In the genomic region with DNA sequence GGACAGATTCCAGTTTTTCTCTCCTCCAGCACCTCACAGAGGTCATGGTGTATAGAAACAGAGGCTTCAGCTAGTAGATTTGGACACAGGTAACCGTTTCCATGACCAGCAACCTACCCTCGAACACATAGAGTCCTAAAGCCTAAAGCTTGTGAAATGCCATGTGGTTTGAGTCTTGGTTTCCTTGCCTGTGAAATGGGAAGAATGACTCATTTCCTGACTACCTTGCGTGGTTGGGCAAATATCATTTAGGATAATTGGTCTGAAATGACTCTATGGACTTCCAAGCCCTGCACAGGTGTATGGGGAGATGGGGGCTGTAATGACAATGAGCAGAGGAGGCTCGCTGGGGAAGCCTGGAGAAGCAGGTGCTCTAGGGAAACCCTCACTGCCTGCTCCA, we compare ENCODE assay signal across 21 cellular contexts.
A peak's percentile ranks its signal among the peaks of the same experiment; 100 is the strongest.
DNase-seq lines count a peak whose midpoint lies in the region; ATAC-seq and TF ChIP-seq lines count a peak whose summit lies in the region.
"Had no signal": no experiment of that assay in that cellular context is flagged by ENCODE, and none has a peak within 500 bp of the region (broad histone marks: within the 10 kb centered on the region; RNA-seq: fewer than 3 reads in every experiment).

No MANE protein-coding gene starts in this region.

- no peak overlapping the region for H4K5ac ChIP-seq in IMR-90 (ENCODE audit: low read depth, low read length)

- no CpG with 5 or more reads among the region's 4 CpGs for WGBS in IMR-90 (ENCODE audit: extremely low coverage in 2 of 2, insufficient read length in 1 of 2), 2 experiments
- 76% methylated on average over 4 of the region's 4 CpGs for WGBS in mesenchymal stem cell

- no peak overlapping the region for H2BK120ac ChIP-seq in IMR-90 (ENCODE audit: low read depth, low read length)
- no peak overlapping the region for H2BK120ac ChIP-seq in mesenchymal stem cell (ENCODE audit: low read depth, low read length)

- H4K91ac ChIP-seq in IMR-90 (ENCODE audit: insufficient read depth, low read depth, low read length) = peak overlapping the region; percentile 33; the same call in 1 of the 2 replicates
- no peak overlapping the region for H4K91ac ChIP-seq in mesenchymal stem cell (ENCODE audit: low read length)

- no peak overlapping the region for H4K8ac ChIP-seq in IMR-90 (ENCODE audit: low read depth in 2 of 2, low read length in 2 of 2)
- H4K8ac ChIP-seq in mesenchymal stem cell (ENCODE audit: low read length) = no peak overlapping the region

- H3K79me1 ChIP-seq in IMR-90 (ENCODE audit: low read depth in 1 of 2, low read length in 2 of 2) (peaks cover 0 to 46% of the 10 kb centered on the region in 2 experiments; a peak in 2 of 4 replicates), mesenchymal stem cell (replicated peaks; ENCODE audit: low read length, poor library complexity, severe bottlenecking) (peaks cover 3% of the 10 kb centered on the region)

- H3K4me3 ChIP-seq in IMR-90 (ENCODE audit: insufficient read depth, low read depth, low read length) = no peak overlapping the region
- no peak overlapping the region for H3K4me3 ChIP-seq in OCI-LY7 (ENCODE audit: low read depth, low read length, poor library complexity, severe bottlenecking)
- no peak overlapping the region for H3K4me3 ChIP-seq in fibroblast of pulmonary artery (replicated peaks; ENCODE audit: low read depth, low read length)
- H3K4me3 ChIP-seq in mesenchymal stem cell (ENCODE audit: insufficient read depth in 1 of 2, low read depth in 1 of 2, low read length in 2 of 2) = no peak overlapping the region
- H3K4me3 ChIP-seq: esophagus muscularis mucosa, SK-N-MC, smooth muscle cell, uterus had no signal

- H3K79me2 ChIP-seq in OCI-LY7 (ENCODE audit: insufficient read depth, low read depth, low read length) = no peaks in the 10 kb centered on the region

- no peaks in the 10 kb centered on the region for H3K9me2 ChIP-seq in OCI-LY7 (ENCODE audit: insufficient read depth, low read length)

- CTCF ChIA-PET in IMR-90 (lab: Yijun Ruan, JAX) (no interaction called here), OCI-LY7 (lab: Charles Lee; ENCODE audit: unreplicated experiment) (interaction anchor here (1.0 kb wide), 1 partner anchor 11 kb away, joined by 3 read pairs; no protein-coding TSS in a partner anchor)

- TF ChIP-seq POLR2A in IMR-90 (IDR thresholded peaks at IDR 0.05; ENCODE audit: low read depth, low read length) = no peak

- TF ChIP-seq CTCF in IMR-90 (conservative IDR thresholded peaks at IDR 0.05; ENCODE audit: low read depth, low read length) = no peak
- TF ChIP-seq CTCF in OCI-LY7 (conservative IDR thresholded peaks at IDR 0.05; ENCODE audit: low read length) = no peak
- TF ChIP-seq CTCF in fibroblast of pulmonary artery (IDR thresholded peaks at IDR 0.05; ENCODE audit: low read length, missing control alignments) = no peak

- H3K4ac ChIP-seq in IMR-90 (ENCODE audit: low read depth, low read length) (no peak overlapping the region), mesenchymal stem cell (ENCODE audit: low read depth in 1 of 2, low read length in 2 of 2) (no peak overlapping the region)

- H3K9ac ChIP-seq in IMR-90 (ENCODE audit: low read depth, low read length) = no peak overlapping the region
- H3K9ac ChIP-seq in mesenchymal stem cell (ENCODE audit: low read length) = no peak overlapping the region

- H3K14ac ChIP-seq in IMR-90 (replicated peaks; ENCODE audit: low read depth, low read length) = peak overlapping the region; percentile 28; the same call in 1 of the 2 replicates
- H3K14ac ChIP-seq in mesenchymal stem cell (ENCODE audit: low read length in 2 of 2) = no peak overlapping the region

- no peak overlapping the region for H2AK9ac ChIP-seq in IMR-90 (replicated peaks; ENCODE audit: low read depth, low read length, poor library complexity)

- H3K23ac ChIP-seq in IMR-90 (ENCODE audit: low read depth, low read length) (no peak overlapping the region), mesenchymal stem cell (ENCODE audit: low read length in 2 of 2) (peak overlapping the region in 1 of 2 experiments; percentile 38)

- H2BK5ac ChIP-seq in IMR-90 (ENCODE audit: low read depth, low read length, poor library complexity, severe bottlenecking) = no peak overlapping the region
- no peak overlapping the region for H2BK5ac ChIP-seq in mesenchymal stem cell (ENCODE audit: low read depth, low read length, poor library complexity, severe bottlenecking)

- POLR2A ChIA-PET in IMR-90 (lab: Charles Lee; ENCODE audit: unreplicated experiment) = no interaction called here
- POLR2A ChIA-PET in OCI-LY7 (lab: Charles Lee) = interaction anchor here (0.5 to 1.2 kb wide), 3 partner anchors 11 to 26 kb away, joined by 3 to 5 read pairs (median 3); no protein-coding TSS in a partner anchor

- intact Hi-C loops in IMR-90 (cut with micrococcal nuclease) (no loop called here), OCI-LY7 (cut with micrococcal nuclease; ENCODE audit: unreplicated experiment) (no loop called here)

- H3K9me3 ChIP-seq in IMR-90 (ENCODE audit: control insufficient read depth, insufficient read depth, low read length) (no peaks in the 10 kb centered on the region), OCI-LY7 (ENCODE audit: low read length) (no peaks in the 10 kb centered on the region), mesenchymal stem cell (ENCODE audit: control insufficient read depth, low read length) (no peaks in the 10 kb centered on the region)
- H3K9me3 ChIP-seq: BE2C, esophagus muscularis mucosa, uterus had no signal

- no peak overlapping the region for H2BK20ac ChIP-seq in IMR-90 (ENCODE audit: low read depth, low read length)

- BruUV-seq in IMR-90 (replicated peaks; lab: Mats Ljungman, UMichigan) (no TSS peak), OCI-LY7 (replicated peaks; lab: Mats Ljungman, UMichigan) (no TSS peak)

- no peak for TF ChIP-seq RAD21 in IMR-90 (IDR thresholded peaks at IDR 0.05; ENCODE audit: low read length)

- H3K27me3 ChIP-seq in IMR-90 (ENCODE audit: control insufficient read depth, insufficient read depth, low read length) = no peaks in the 10 kb centered on the region
- no peaks in the 10 kb centered on the region for H3K27me3 ChIP-seq in mesenchymal stem cell (ENCODE audit: control insufficient read depth in 1 of 2, insufficient read depth in 1 of 2, low read length in 2 of 2)
- H3K27me3 ChIP-seq: BE2C, esophagus muscularis mucosa, uterus had no signal

- no peak overlapping the region for H3K27ac ChIP-seq in IMR-90 (ENCODE audit: insufficient read depth, low read length)
- H3K27ac ChIP-seq in OCI-LY7 (ENCODE audit: low read depth, low read length, poor library complexity, severe bottlenecking) = no peak overlapping the region
- H3K27ac ChIP-seq in mesenchymal stem cell (ENCODE audit: low read length, poor library complexity, severe bottlenecking) = no peak overlapping the region
- H3K27ac ChIP-seq: esophagus muscularis mucosa, SK-N-MC, uterus had no signal

- H2BK15ac ChIP-seq in IMR-90 (ENCODE audit: low read depth, low read length) = no peak overlapping the region
- H2BK15ac ChIP-seq in mesenchymal stem cell (ENCODE audit: low read depth, poor library complexity, severe bottlenecking) = no peak overlapping the region

- no peak overlapping the region for H3K4me2 ChIP-seq in IMR-90 (ENCODE audit: low read depth, low read length)
- H3K4me2 ChIP-seq in OCI-LY7 (ENCODE audit: low read length) = 0 out of 2 replicates have a peak overlapping the region, but pooled peaks have one; percentile 4
- no peak overlapping the region for H3K4me2 ChIP-seq in mesenchymal stem cell (ENCODE audit: low read length, poor library complexity, severe bottlenecking)
- H3K4me2 ChIP-seq: smooth muscle cell had no signal

- DNase-seq in NCI-H1417 (lab: John Stamatoyannopoulos, UW) (peak in 2 of 3 experiments; percentile 29 to 62), NCI-H1417 treated with DMSO at 0.1 percent for 48 hours (lab: John Stamatoyannopoulos, UW) (no peak), IMR-90 (peak; percentile 21), OCI-LY7 (ENCODE audit: low spot score) (no peak), fibroblast of pulmonary artery (ENCODE audit: low read depth) (peak; percentile 18), mesenchymal stem cell (no peak)
- DNase-seq: 8988T; activated CD4-positive, alpha-beta T cell treated with anti-CD3 and anti-CD28 coated beads, Interleukin-2, amount 10 ng/mL, durations not matched to agents 7 days and 5 days; activated gamma-delta T cell treated with Interleukin-2 at 50 U/mL for 16 hours; BE2C; Calu3; effector CD4-positive, alpha-beta T cell; GOT3; NCI-H524; substantia nigra; uterus had no signal

- H4K20me1 ChIP-seq in IMR-90 (ENCODE audit: insufficient read depth, low read length) (no peaks in the 10 kb centered on the region), OCI-LY7 (ENCODE audit: insufficient read depth, low read length) (no peaks in the 10 kb centered on the region)

- H3K56ac ChIP-seq in IMR-90 (ENCODE audit: extremely low read depth, insufficient read depth, low read length) = no peak overlapping the region

- H2AFZ ChIP-seq in IMR-90 (replicated peaks; ENCODE audit: low read length, poor library complexity) (no peak overlapping the region), OCI-LY7 (ENCODE audit: low read length) (no peak overlapping the region), mesenchymal stem cell (ENCODE audit: low read depth, low read length) (no peak overlapping the region)

- no peak for ATAC-seq in IMR-90 (ENCODE audit: low read depth)
- no peak for ATAC-seq in GM18861 (IDR thresholded peaks at IDR 0.05; ENCODE audit: unreplicated experiment)
- no peak for ATAC-seq in HG02885 (IDR thresholded peaks at IDR 0.05; ENCODE audit: poor library complexity, unreplicated experiment)

- H3K36me3 ChIP-seq in IMR-90 (ENCODE audit: control insufficient read depth, insufficient read depth, low read length) (no peaks in the 10 kb centered on the region), OCI-LY7 (ENCODE audit: insufficient read depth, low read length) (no peaks in the 10 kb centered on the region), mesenchymal stem cell (ENCODE audit: control insufficient read depth in 1 of 2, insufficient read depth in 2 of 2, low read depth in 1 of 2, low read length in 2 of 2) (no peaks in the 10 kb centered on the region)
- H3K36me3 ChIP-seq: BE2C, esophagus muscularis mucosa, uterus had no signal

- in situ Hi-C loops in IMR-90 (cut with MboI; ENCODE audit: low sequenced_read_pairs) = no loop called here

- no peak overlapping the region for H3K18ac ChIP-seq in IMR-90 (ENCODE audit: low read depth, low read length)
- H3K18ac ChIP-seq in mesenchymal stem cell (ENCODE audit: low read depth in 1 of 2, low read length in 2 of 2) = no peak overlapping the region

- H3K4me1 ChIP-seq in IMR-90 (ENCODE audit: control insufficient read depth, insufficient read depth, low read length) (peaks cover 7% of the 10 kb centered on the region), OCI-LY7 (ENCODE audit: insufficient read depth, low read length, poor library complexity, severe bottlenecking) (peaks cover 59% of the 10 kb centered on the region), mesenchymal stem cell (ENCODE audit: control insufficient read depth, insufficient read depth, low read depth, low read length) (peaks cover 15% of the 10 kb centered on the region)
- H3K4me1 ChIP-seq: uterus had no signal

- no peak overlapping the region for H2BK12ac ChIP-seq in mesenchymal stem cell (ENCODE audit: low read length in 2 of 2)

- H3K9me1 ChIP-seq in IMR-90 (ENCODE audit: insufficient read depth, low read length) = peaks cover 13% of the 10 kb centered on the region

- dilution Hi-C loops in IMR-90 (cut with HindIII; ENCODE audit: low sequenced_read_pairs, unreplicated experiment) = no loop called here

- H2AK5ac ChIP-seq in IMR-90 (ENCODE audit: low read depth, low read length) (no peak overlapping the region), mesenchymal stem cell (ENCODE audit: low read length, severe bottlenecking) (no peak overlapping the region)

Comparison
In these comparisons a context has a peak if more than half of its experiments do, and no peak if none do; other contexts are left out.
1. DNase-seq: peak in NCI-H1417 (2 of 3), IMR-90 (single experiment) and fibroblast of pulmonary artery (single experiment); none in NCI-H1417 treated with DMSO at 0.1 percent for 48 hours (single experiment), OCI-LY7 (single experiment) and mesenchymal stem cell (single experiment).